Comparison of ENCODE assay signal across 8 cellular contexts in the genomic region with DNA sequence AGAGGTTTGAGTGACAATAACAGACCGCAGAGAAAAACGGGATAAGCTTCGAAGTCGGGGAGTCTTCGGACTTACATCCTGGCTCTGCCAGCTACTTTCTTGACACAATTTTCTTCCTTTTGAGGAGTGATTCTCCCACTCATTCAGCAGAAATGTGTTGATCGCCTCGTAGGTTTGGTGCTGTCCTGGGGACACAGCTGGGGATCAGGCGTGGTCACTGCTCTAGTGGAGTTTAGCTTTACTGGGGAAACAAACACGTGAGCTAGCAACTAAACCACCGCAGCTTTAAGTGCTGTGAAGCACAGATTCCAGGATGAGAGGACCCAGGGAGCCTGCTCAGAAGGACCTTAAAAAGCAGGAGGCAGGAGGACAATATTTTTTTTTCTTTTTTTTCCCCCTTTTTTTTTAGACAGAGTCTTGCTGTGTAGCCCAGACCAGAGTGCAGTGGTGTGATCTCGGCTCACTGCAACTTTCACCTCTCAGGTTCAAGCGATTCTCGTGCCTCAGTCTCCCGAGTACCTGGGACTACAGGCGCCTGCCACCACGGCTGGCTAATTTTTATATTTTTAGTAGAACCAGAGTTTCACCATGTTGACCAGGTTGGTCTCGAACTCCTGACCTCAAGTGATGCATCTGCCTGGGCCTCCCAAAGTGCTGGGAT. TPM values are rescaled to one million over a fixed set of nuclear protein-coding genes. Genes with fewer than 3 reads are reported as not detected.
A peak's percentile ranks its signal among the peaks of the same experiment; 100 is the strongest.
DNase-seq lines count a peak whose midpoint lies in the region; ATAC-seq lines count a peak whose summit lies in the region.

No MANE protein-coding gene starts in this region.

- no peak for ATAC-seq in activated T-cell treated with anti-CD3 and anti-CD28 coated beads, Interleukin-2, amount 50 U/mL, for 4 hours
- ATAC-seq in right cardiac atrium: peak; percentile 6 to 30

- H3K36me3 ChIP-seq in skeletal muscle tissue (ENCODE audit: control insufficient read depth in 3 of 3, insufficient read depth in 3 of 3, low read length in 3 of 3): peaks cover 13 to 24% (median 22%) of the 10 kb centered on the region in 3 donors

- H3K27me3 ChIP-seq in right cardiac atrium (ENCODE audit: control insufficient read depth, insufficient read depth) (no peaks in the 10 kb centered on the region), skeletal muscle tissue (ENCODE audit: control insufficient read depth in 3 of 3, insufficient read depth in 3 of 3, low read length in 3 of 3) (no peaks in the 10 kb centered on the region)

- H3K4me3 ChIP-seq in right cardiac atrium (ENCODE audit: low read length): peak overlapping the region; percentile 57
- H3K4me3 ChIP-seq in skeletal muscle tissue (ENCODE audit: low read length in 3 of 3): peak overlapping the region; percentile 75 to 76 (median 76)

- peak overlapping the region; percentile 93 for H3K27ac Mint-ChIP-seq in activated T-helper 1 cell treated with anti-CD3 and anti-CD28 coated beads, Interleukin-12 subunit alpha, Interleukin-12 subunit beta, Interleukin-2, Interleukin-4 antibody, amounts not matched to agents 30 ng/mL and 10 ng/mL and 1 ng/mL, durations not matched to agents 14 hours and 24 hours and 36 hours

- peaks cover 27% of the 10 kb centered on the region for H3K4me1 Mint-ChIP-seq in activated T-cell treated with anti-CD3 and anti-CD28 coated beads, Interleukin-2, amount 50 U/mL, for 4 hours (ENCODE audit: low read depth)
- H3K4me1 Mint-ChIP-seq in activated T-helper 1 cell treated with anti-CD3 and anti-CD28 coated beads, Interleukin-12 subunit alpha, Interleukin-12 subunit beta, Interleukin-2, Interleukin-4 antibody, amounts not matched to agents 30 ng/mL and 10 ng/mL and 1 ng/mL, durations not matched to agents 14 hours and 24 hours and 36 hours (ENCODE audit: low read depth): peaks cover 59% of the 10 kb centered on the region

- H3K9me3 ChIP-seq in right cardiac atrium (ENCODE audit: control insufficient read depth, low read length) (no peaks in the 10 kb centered on the region), skeletal muscle tissue (ENCODE audit: control insufficient read depth in 3 of 3, low read length in 3 of 3) (no peaks in the 10 kb centered on the region)

- H3K4me3 Mint-ChIP-seq in activated T-cell treated with anti-CD3 and anti-CD28 coated beads, Interleukin-2, amount 50 U/mL, for 4 hours: peak overlapping the region; percentile 93
- peak overlapping the region; percentile 87 for H3K4me3 Mint-ChIP-seq in activated T-helper 1 cell treated with anti-CD3 and anti-CD28 coated beads, Interleukin-12 subunit alpha, Interleukin-12 subunit beta, Interleukin-2, Interleukin-4 antibody, amounts not matched to agents 30 ng/mL and 10 ng/mL and 1 ng/mL, durations not matched to agents 14 hours and 24 hours and 36 hours

- H3K4me1 ChIP-seq in right cardiac atrium (ENCODE audit: control insufficient read depth, insufficient read depth, low read length): peaks cover 6% of the 10 kb centered on the region
- peaks cover 10 to 19% (median 16%) of the 10 kb centered on the region in 3 donors for H3K4me1 ChIP-seq in skeletal muscle tissue (ENCODE audit: control insufficient read depth in 3 of 3, insufficient read depth in 3 of 3, low read length in 3 of 3)

- H3K27ac ChIP-seq in right cardiac atrium (ENCODE audit: low read length) (peak overlapping the region; percentile 94), skeletal muscle tissue (ENCODE audit: low read depth, low read length) (peak overlapping the region; percentile 99)

- H3K9me3 Mint-ChIP-seq in activated T-cell treated with anti-CD3 and anti-CD28 coated beads, Interleukin-2, amount 50 U/mL, for 4 hours: no peaks in the 10 kb centered on the region
- no peaks in the 10 kb centered on the region for H3K9me3 Mint-ChIP-seq in activated T-helper 1 cell treated with anti-CD3 and anti-CD28 coated beads, Interleukin-12 subunit alpha, Interleukin-12 subunit beta, Interleukin-2, Interleukin-4 antibody, amounts not matched to agents 30 ng/mL and 10 ng/mL and 1 ng/mL, durations not matched to agents 14 hours and 24 hours and 36 hours

- no peaks in the 10 kb centered on the region for H3K27me3 Mint-ChIP-seq in activated T-cell treated with anti-CD3 and anti-CD28 coated beads, Interleukin-2, amount 50 U/mL, for 4 hours (ENCODE audit: low read depth)
- H3K27me3 Mint-ChIP-seq in activated T-helper 1 cell treated with anti-CD3 and anti-CD28 coated beads, Interleukin-12 subunit alpha, Interleukin-12 subunit beta, Interleukin-2, Interleukin-4 antibody, amounts not matched to agents 30 ng/mL and 10 ng/mL and 1 ng/mL, durations not matched to agents 14 hours and 24 hours and 36 hours (ENCODE audit: insufficient read depth): no peaks in the 10 kb centered on the region

- peak overlapping the region; percentile 78 to 81 (median 79) for H3K9ac ChIP-seq in skeletal muscle tissue (ENCODE audit: low read depth in 1 of 3, low read length in 3 of 3)

- intact Hi-C loops in activated T-helper 1 cell treated with anti-CD3 and anti-CD28 coated beads, Interleukin-12 subunit alpha, Interleukin-12 subunit beta, Interleukin-2, Interleukin-4 antibody, amounts not matched to agents 30 ng/mL and 10 ng/mL and 1 ng/mL, durations not matched to agents 14 hours and 24 hours and 36 hours (cut with micrococcal nuclease): loop anchor here (1.0 to 10.0 kb wide), 10 partner anchors 68 to 1947 kb away; partner anchors contain the start of genes ATF7IP2, CARHSP1, CLEC16A and PMM2
- intact Hi-C loops in right cardiac atrium (cut with DNase I): loop anchor here in 1 of 4 donors (5.0 kb wide), 1 partner anchor 178 kb away; no protein-coding TSS in a partner anchor

- peaks cover 15% of the 10 kb centered on the region for H3K36me3 Mint-ChIP-seq in activated T-cell treated with anti-CD3 and anti-CD28 coated beads, Interleukin-2, amount 50 U/mL, for 4 hours (ENCODE audit: insufficient read depth)
- peaks cover 18% of the 10 kb centered on the region for H3K36me3 Mint-ChIP-seq in activated T-helper 1 cell treated with anti-CD3 and anti-CD28 coated beads, Interleukin-12 subunit alpha, Interleukin-12 subunit beta, Interleukin-2, Interleukin-4 antibody, amounts not matched to agents 30 ng/mL and 10 ng/mL and 1 ng/mL, durations not matched to agents 14 hours and 24 hours and 36 hours (ENCODE audit: low read depth)

- DNase-seq in activated T-cell treated with anti-CD3 and anti-CD28 coated beads, Interleukin-2, amount 50 U/mL, for 4 hours: no peak
- DNase-seq in activated T-cell treated with anti-CD3 and anti-CD28 coated beads for 4 hours (no peak), right cardiac atrium (no peak), NOMO-1 treated with dmso at 0.1 percent for 144 hours (lab: John Stamatoyannopoulos, UW; ENCODE audit: unreplicated experiment) (no peak), NCI-H526 (lab: John Stamatoyannopoulos, UW) (no peak), NCI-H1048 (lab: John Stamatoyannopoulos, UW) (no peak)
- DNase-seq in activated T-helper 1 cell treated with anti-CD3 and anti-CD28 coated beads, Interleukin-12 subunit alpha, Interleukin-12 subunit beta, Interleukin-2, Interleukin-4 antibody, amounts not matched to agents 30 ng/mL and 10 ng/mL and 1 ng/mL, durations not matched to agents 14 hours and 24 hours and 36 hours (ENCODE audit: low spot score): no peak

- 39% methylated on average over 17 of the region's 17 CpGs for WGBS in right cardiac atrium

RNA-seq across cellular contexts. Expression of gene NUBP1, which starts 0.9 kb away (rescaled TPM):
- 10 to 100 TPM; 42.4 to 52.8 (median 44.1) TPM for total RNA-seq in activated T-cell treated with anti-CD3 and anti-CD28 coated beads, Interleukin-2, amount 50 U/mL, for 4 hours
- total RNA-seq in activated T-helper 1 cell treated with anti-CD3 and anti-CD28 coated beads, Interleukin-12 subunit alpha, Interleukin-12 subunit beta, Interleukin-2, Interleukin-4 antibody, amounts not matched to agents 30 ng/mL and 10 ng/mL and 1 ng/mL, durations not matched to agents 14 hours and 24 hours and 36 hours: 39.8 and 42.4 TPM in 2 replicates
- total RNA-seq in right cardiac atrium (10 to 100 TPM; 45.9 to 49.8 (median 47.4) TPM), skeletal muscle tissue (33.4 TPM)
- 55.9 TPM for polyA plus RNA-seq in right cardiac atrium

RNA-seq across cellular contexts. Expression of gene TEKT5, which starts 49.8 kb away (rescaled TPM):
- total RNA-seq in activated T-cell treated with anti-CD3 and anti-CD28 coated beads, Interleukin-2, amount 50 U/mL, for 4 hours: not detected
- total RNA-seq in activated T-helper 1 cell treated with anti-CD3 and anti-CD28 coated beads, Interleukin-12 subunit alpha, Interleukin-12 subunit beta, Interleukin-2, Interleukin-4 antibody, amounts not matched to agents 30 ng/mL and 10 ng/mL and 1 ng/mL, durations not matched to agents 14 hours and 24 hours and 36 hours: not detected in 2 replicates
- total RNA-seq in right cardiac atrium (not detected), skeletal muscle tissue (not detected)
- polyA plus RNA-seq in right cardiac atrium: 0.07 TPM

Comparison
In these comparisons a context has a peak if more than half of its experiments do, and no peak if none do; other contexts are left out.
1. ATAC-seq: peak in right cardiac atrium (2 of 2); none in activated T-cell treated with anti-CD3 and anti-CD28 coated beads, Interleukin-2, amount 50 U/mL, for 4 hours (0 of 2).